In the genomic region with DNA sequence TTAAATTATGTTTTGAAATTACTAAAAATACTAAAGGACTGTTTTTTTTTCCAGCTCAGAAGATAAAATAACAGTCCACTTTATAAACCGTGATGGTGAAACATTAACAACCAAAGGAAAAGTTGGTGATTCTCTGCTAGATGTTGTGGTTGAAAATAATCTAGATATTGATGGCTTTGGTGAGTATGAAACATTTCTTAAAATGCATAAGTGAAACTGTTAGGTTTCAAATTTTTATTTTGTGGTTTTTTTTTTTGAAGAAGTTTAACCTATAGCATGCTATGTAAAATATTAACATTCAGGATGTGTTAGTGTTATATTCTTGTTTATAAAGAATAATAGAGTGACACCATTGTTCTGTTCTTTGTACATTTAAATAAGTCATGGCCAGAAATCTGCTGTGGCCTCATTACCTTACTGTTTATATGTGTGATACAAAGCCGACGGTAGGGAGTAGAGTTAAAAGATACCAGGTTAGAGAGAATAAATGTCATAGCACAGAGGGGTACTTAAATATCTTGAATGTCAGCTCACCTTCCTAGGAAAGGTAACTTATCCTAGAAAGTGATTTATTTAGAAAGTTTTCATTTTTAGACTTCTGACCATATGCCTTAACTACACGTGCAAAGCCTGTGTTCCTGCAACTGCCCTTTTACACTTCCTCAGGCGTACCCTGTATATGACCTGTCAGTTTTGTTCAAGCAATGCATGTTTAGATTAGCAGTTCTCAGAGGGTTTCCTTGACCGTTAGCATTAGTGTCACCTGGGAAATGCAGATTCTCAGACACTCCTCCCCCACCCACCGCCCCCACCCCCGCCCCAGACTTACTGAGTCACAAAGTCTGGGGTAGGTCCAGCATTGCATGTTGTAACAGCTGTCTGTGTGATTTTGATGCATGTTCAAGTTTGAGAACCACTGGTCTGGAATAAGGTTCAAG, we compare ENCODE assay signal across 1 cellular context.
TF ChIP-seq lines count a peak whose summit lies in the region.

No MANE protein-coding gene starts in this region.

TF ChIP-seq in HepG2, 621 proteins besides CTCF, POLR2A, EP300 and RAD21 (continued from another document):
- TF ChIP-seq, protein P1, sequence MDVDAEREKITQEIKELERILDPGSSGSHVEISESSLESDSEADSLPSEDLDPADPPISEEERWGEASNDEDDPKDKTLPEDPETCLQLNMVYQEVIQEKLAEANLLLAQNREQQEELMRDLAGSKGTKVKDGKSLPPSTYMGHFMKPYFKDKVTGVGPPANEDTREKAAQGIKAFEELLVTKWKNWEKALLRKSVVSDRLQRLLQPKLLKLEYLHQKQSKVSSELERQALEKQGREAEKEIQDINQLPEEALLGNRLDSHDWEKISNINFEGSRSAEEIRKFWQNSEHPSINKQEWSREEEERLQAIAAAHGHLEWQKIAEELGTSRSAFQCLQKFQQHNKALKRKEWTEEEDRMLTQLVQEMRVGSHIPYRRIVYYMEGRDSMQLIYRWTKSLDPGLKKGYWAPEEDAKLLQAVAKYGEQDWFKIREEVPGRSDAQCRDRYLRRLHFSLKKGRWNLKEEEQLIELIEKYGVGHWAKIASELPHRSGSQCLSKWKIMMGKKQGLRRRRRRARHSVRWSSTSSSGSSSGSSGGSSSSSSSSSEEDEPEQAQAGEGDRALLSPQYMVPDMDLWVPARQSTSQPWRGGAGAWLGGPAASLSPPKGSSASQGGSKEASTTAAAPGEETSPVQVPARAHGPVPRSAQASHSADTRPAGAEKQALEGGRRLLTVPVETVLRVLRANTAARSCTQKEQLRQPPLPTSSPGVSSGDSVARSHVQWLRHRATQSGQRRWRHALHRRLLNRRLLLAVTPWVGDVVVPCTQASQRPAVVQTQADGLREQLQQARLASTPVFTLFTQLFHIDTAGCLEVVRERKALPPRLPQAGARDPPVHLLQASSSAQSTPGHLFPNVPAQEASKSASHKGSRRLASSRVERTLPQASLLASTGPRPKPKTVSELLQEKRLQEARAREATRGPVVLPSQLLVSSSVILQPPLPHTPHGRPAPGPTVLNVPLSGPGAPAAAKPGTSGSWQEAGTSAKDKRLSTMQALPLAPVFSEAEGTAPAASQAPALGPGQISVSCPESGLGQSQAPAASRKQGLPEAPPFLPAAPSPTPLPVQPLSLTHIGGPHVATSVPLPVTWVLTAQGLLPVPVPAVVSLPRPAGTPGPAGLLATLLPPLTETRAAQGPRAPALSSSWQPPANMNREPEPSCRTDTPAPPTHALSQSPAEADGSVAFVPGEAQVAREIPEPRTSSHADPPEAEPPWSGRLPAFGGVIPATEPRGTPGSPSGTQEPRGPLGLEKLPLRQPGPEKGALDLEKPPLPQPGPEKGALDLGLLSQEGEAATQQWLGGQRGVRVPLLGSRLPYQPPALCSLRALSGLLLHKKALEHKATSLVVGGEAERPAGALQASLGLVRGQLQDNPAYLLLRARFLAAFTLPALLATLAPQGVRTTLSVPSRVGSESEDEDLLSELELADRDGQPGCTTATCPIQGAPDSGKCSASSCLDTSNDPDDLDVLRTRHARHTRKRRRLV (CRISPR knock-in tag; IDR thresholded peaks at IDR 0.05) = no peak
- no peak for TF ChIP-seq MTF2 (CRISPR knock-in tag; IDR thresholded peaks at IDR 0.05; ENCODE audit: borderline replicate concordance)
- TF ChIP-seq, protein P2, sequence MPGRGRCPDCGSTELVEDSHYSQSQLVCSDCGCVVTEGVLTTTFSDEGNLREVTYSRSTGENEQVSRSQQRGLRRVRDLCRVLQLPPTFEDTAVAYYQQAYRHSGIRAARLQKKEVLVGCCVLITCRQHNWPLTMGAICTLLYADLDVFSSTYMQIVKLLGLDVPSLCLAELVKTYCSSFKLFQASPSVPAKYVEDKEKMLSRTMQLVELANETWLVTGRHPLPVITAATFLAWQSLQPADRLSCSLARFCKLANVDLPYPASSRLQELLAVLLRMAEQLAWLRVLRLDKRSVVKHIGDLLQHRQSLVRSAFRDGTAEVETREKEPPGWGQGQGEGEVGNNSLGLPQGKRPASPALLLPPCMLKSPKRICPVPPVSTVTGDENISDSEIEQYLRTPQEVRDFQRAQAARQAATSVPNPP (CRISPR knock-in tag; IDR thresholded peaks at IDR 0.05) = no peak
- no peak for TF ChIP-seq ZNF777 (CRISPR knock-in tag; IDR thresholded peaks at IDR 0.05)
